15 cellular contexts compared by ENCODE assay signal in genomic region chr13:48545608-48546007, GRCh38. TPM values are rescaled to one million over a fixed set of nuclear protein-coding genes. Genes with fewer than 3 reads are reported as not detected.
DNase-seq lines count a peak whose midpoint lies in the region; ATAC-seq and TF ChIP-seq lines count a peak whose summit lies in the region.
"Had no signal": no experiment of that assay in that cellular context is flagged by ENCODE, and none has a peak within 500 bp of the region (broad histone marks: within the 10 kb centered on the region; RNA-seq: fewer than 3 reads in every experiment).

No MANE protein-coding gene starts in this region.

- no peaks in the 10 kb centered on the region for H4K20me1 ChIP-seq in BLaER1 treated with 17β-estradiol and CSF1 and Interleukin-3, amounts not matched to agents 10 nM and 100 nM

- H3K9ac ChIP-seq in BLaER1 treated with 17β-estradiol and CSF1 and Interleukin-3, amounts not matched to agents 10 nM and 100 nM, result no peak overlapping the region

- intact Hi-C loops in dendritic cell treated with granulocyte-macrophage colony-stimulating factor and Interleukin-4, amounts not matched to agents 40 ng/mL and 50 ng/mL, for 4 days (cut with micrococcal nuclease), result no loop called here
- intact Hi-C loops in right lobe of liver (cut with DNase I), result no loop called here

- peak overlapping the region in 9 of 11 experiments; percentile 2 to 53 (median 49); a peak in 14 of 22 replicates for H3K4me2 ChIP-seq in BLaER1 treated with 17β-estradiol and CSF1 and Interleukin-3, amounts not matched to agents 10 nM and 100 nM
- H3K4me2 ChIP-seq: GM23338 had no signal

- peaks cover 46% of the 10 kb centered on the region for H3K4me1 Mint-ChIP-seq in dendritic cell treated with granulocyte-macrophage colony-stimulating factor and Interleukin-4, amounts not matched to agents 40 ng/mL and 50 ng/mL, for 4 days (ENCODE audit: low read depth)
- peaks cover 1% of the 10 kb centered on the region for H3K4me1 Mint-ChIP-seq in T-helper 2 cell treated with Interferon-gamma antibody and Interleukin-4, amounts not matched to agents 5 μg/mL and 100 μg/mL, for 36 hours (ENCODE audit: low read depth)

- peak; percentile 12 to 62 (median 44) for ATAC-seq in right lobe of liver
- ATAC-seq: GM23338 had no signal

- peaks cover 0 to 3% (median 0%) of the 10 kb centered on the region in 11 experiments; a peak in 2 of 22 replicates for H3K36me3 ChIP-seq in BLaER1 treated with 17β-estradiol and CSF1 and Interleukin-3, amounts not matched to agents 10 nM and 100 nM
- no peaks in the 10 kb centered on the region for H3K36me3 ChIP-seq in right lobe of liver
- H3K36me3 ChIP-seq: BE2C had no signal

- DNase-seq in right lobe of liver, result peak in 1 of 3 donors; percentile 62
- no peak for DNase-seq in T-helper 2 cell treated with Interferon-gamma antibody and Interleukin-4, amounts not matched to agents 5 μg/mL and 100 μg/mL, for 36 hours (ENCODE audit: low spot score)
- DNase-seq in NK-92 (lab: John Stamatoyannopoulos, UW; ENCODE audit: unreplicated experiment), result no peak
- DNase-seq in effector CD8-positive, alpha-beta T cell (lab: John Stamatoyannopoulos, UW), result no peak
- DNase-seq: ACHN; BE2C; CD4-positive, alpha-beta memory T cell; DMS153; DMS79; GDM1; HCEC 1CT had no signal

- TF ChIP-seq CTCF in right lobe of liver (IDR thresholded peaks at IDR 0.05), result no peak

- H3K9me3 ChIP-seq in BLaER1 treated with 17β-estradiol and CSF1 and Interleukin-3, amounts not matched to agents 10 nM and 100 nM (replicated peaks in 1 of 11), result peaks cover 5 to 39% (median 18%) of the 10 kb centered on the region in 11 experiments
- H3K9me3 ChIP-seq in right lobe of liver, result no peaks in the 10 kb centered on the region
- H3K9me3 ChIP-seq: BE2C had no signal

- H3K4me3 ChIP-seq in BLaER1 treated with 17β-estradiol and CSF1 and Interleukin-3, amounts not matched to agents 10 nM and 100 nM, result no peak overlapping the region
- H3K4me3 ChIP-seq in right lobe of liver, result no peak overlapping the region
- H3K4me3 ChIP-seq: GM23338 had no signal

- peaks cover 22 to 54% (median 35%) of the 10 kb centered on the region in 10 experiments for H3K4me1 ChIP-seq in BLaER1 treated with 17β-estradiol and CSF1 and Interleukin-3, amounts not matched to agents 10 nM and 100 nM
- peaks cover 0 to 35% (median 5%) of the 10 kb centered on the region in 4 donors for H3K4me1 ChIP-seq in right lobe of liver
- H3K4me1 ChIP-seq: BE2C had no signal

- no peaks in the 10 kb centered on the region for H3K36me3 Mint-ChIP-seq in dendritic cell treated with granulocyte-macrophage colony-stimulating factor and Interleukin-4, amounts not matched to agents 40 ng/mL and 50 ng/mL, for 4 days (ENCODE audit: low read depth)
- peaks cover 9% of the 10 kb centered on the region for H3K36me3 Mint-ChIP-seq in T-helper 2 cell treated with Interferon-gamma antibody and Interleukin-4, amounts not matched to agents 5 μg/mL and 100 μg/mL, for 36 hours (ENCODE audit: low read depth)
- H3K36me3 Mint-ChIP-seq: CD14-positive monocyte had no signal

- peaks cover 4% of the 10 kb centered on the region for H3K9me3 Mint-ChIP-seq in dendritic cell treated with granulocyte-macrophage colony-stimulating factor and Interleukin-4, amounts not matched to agents 40 ng/mL and 50 ng/mL, for 4 days
- H3K9me3 Mint-ChIP-seq in T-helper 2 cell treated with Interferon-gamma antibody and Interleukin-4, amounts not matched to agents 5 μg/mL and 100 μg/mL, for 36 hours, result peaks cover 13% of the 10 kb centered on the region

- H3K4me3 Mint-ChIP-seq in dendritic cell treated with granulocyte-macrophage colony-stimulating factor and Interleukin-4, amounts not matched to agents 40 ng/mL and 50 ng/mL, for 4 days, result no peak overlapping the region
- no peak overlapping the region for H3K4me3 Mint-ChIP-seq in T-helper 2 cell treated with Interferon-gamma antibody and Interleukin-4, amounts not matched to agents 5 μg/mL and 100 μg/mL, for 36 hours
- H3K4me3 Mint-ChIP-seq: CD14-positive monocyte; CD4-positive, alpha-beta memory T cell; GM23338 had no signal

- 23% methylated on average over 3 of the region's 3 CpGs for WGBS in right lobe of liver (ENCODE audit: insufficient coverage, low coverage, low lambda C conversion rate, missing lambda C conversion rate)

- no peak overlapping the region for H3K27ac ChIP-seq in BLaER1 treated with 17β-estradiol and CSF1 and Interleukin-3, amounts not matched to agents 10 nM and 100 nM
- peak overlapping the region in 1 of 3 donors; percentile 68 for H3K27ac ChIP-seq in right lobe of liver

- peak overlapping the region; percentile 15 for H3K27ac Mint-ChIP-seq in dendritic cell treated with granulocyte-macrophage colony-stimulating factor and Interleukin-4, amounts not matched to agents 40 ng/mL and 50 ng/mL, for 4 days
- no peak overlapping the region for H3K27ac Mint-ChIP-seq in T-helper 2 cell treated with Interferon-gamma antibody and Interleukin-4, amounts not matched to agents 5 μg/mL and 100 μg/mL, for 36 hours
- H3K27ac Mint-ChIP-seq: CD4-positive, alpha-beta memory T cell; GM23338 had no signal

- H3K27me3 Mint-ChIP-seq in dendritic cell treated with granulocyte-macrophage colony-stimulating factor and Interleukin-4, amounts not matched to agents 40 ng/mL and 50 ng/mL, for 4 days, result no peaks in the 10 kb centered on the region
- H3K27me3 Mint-ChIP-seq in T-helper 2 cell treated with Interferon-gamma antibody and Interleukin-4, amounts not matched to agents 5 μg/mL and 100 μg/mL, for 36 hours (ENCODE audit: low read depth), result peaks cover 20% of the 10 kb centered on the region
- H3K27me3 Mint-ChIP-seq: CD4-positive, alpha-beta memory T cell had no signal

- TF ChIP-seq POLR2A in right lobe of liver (IDR thresholded peaks at IDR 0.05), result no peak

- H3K27me3 ChIP-seq in BLaER1 treated with 17β-estradiol and CSF1 and Interleukin-3, amounts not matched to agents 10 nM and 100 nM, result no peaks in the 10 kb centered on the region
- no peaks in the 10 kb centered on the region for H3K27me3 ChIP-seq in right lobe of liver
- H3K27me3 ChIP-seq: BE2C had no signal

RNA-seq across cellular contexts. Expression of gene RCBTB2, which starts 12.7 kb away (rescaled TPM):
- total RNA-seq in right lobe of liver, result 1 to 10 TPM; 2.6 to 7.5 (median 4.8) TPM
